Comparison of ENCODE assay signal across 8 cellular contexts in the genomic region with DNA sequence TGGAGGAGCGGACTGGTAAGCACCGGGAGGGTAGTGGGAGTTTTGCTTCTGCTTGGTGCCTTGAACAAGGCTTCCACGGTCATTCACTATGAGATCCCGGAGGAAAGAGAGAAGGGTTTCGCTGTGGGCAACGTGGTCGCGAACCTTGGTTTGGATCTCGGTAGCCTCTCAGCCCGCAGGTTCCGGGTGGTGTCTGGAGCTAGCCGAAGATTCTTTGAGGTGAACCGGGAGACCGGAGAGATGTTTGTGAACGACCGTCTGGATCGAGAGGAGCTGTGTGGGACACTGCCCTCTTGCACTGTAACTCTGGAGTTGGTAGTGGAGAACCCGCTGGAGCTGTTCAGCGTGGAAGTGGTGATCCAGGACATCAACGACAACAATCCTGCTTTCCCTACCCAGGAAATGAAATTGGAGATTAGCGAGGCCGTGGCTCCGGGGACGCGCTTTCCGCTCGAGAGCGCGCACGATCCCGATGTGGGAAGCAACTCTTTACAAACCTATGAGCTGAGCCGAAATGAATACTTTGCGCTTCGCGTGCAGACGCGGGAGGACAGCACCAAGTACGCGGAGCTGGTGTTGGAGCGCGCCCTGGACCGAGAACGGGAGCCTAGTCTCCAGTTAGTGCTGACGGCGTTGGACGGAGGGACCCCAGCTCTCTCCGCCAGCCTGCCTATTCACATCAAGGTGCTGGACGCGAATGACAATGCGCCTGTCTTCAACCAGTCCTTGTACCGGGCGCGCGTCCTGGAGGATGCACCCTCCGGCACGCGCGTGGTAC. TPM values are rescaled to one million over a fixed set of nuclear protein-coding genes. Genes with fewer than 3 reads are reported as not detected.
DNase-seq lines count a peak whose midpoint lies in the region; ATAC-seq and TF ChIP-seq lines count a peak whose summit lies in the region.

No MANE protein-coding gene starts in this region.

- H3K27ac Mint-ChIP-seq in WTC11 = peak overlapping the region; percentile 93

- H3K27me3 ChIP-seq in HUES64 (ENCODE audit: insufficient read depth, low read length) = peaks cover 19% of the 10 kb centered on the region
- H3K27me3 ChIP-seq in neuron (ENCODE audit: insufficient read depth, low read length) = no peaks in the 10 kb centered on the region

- H3K9me3 ChIP-seq in HUES64 (ENCODE audit: insufficient read depth, low read depth, low read length) (no peaks in the 10 kb centered on the region), neuron (ENCODE audit: low read length) (peaks cover 29% of the 10 kb centered on the region)

- CTCF ChIA-PET in WTC11 (lab: Charles Lee) = interaction anchor here (0.7 to 5.2 kb wide), 38 partner anchors 9 to 484 kb away, joined by 3 to 113 read pairs (median 8); partner anchors contain the start of genes DIAPH1, PCDHB14, PCDHB15 and PCDHB5

- 10% methylated on average over 58 of the region's 58 CpGs for WGBS in HUES64

- peaks cover 7% of the 10 kb centered on the region for H3K36me3 Mint-ChIP-seq in WTC11

- H3K36me3 ChIP-seq in HUES64 (ENCODE audit: insufficient read depth, low read length) (no peaks in the 10 kb centered on the region), neuron (ENCODE audit: insufficient read depth, low read length) (peaks cover 6% of the 10 kb centered on the region)

- peak overlapping the region; percentile 32; the same call in 1 of the 2 replicates for H3K9ac ChIP-seq in HUES64 (ENCODE audit: low read depth, low read length)

- ATAC-seq in GM21423 (IDR thresholded peaks at IDR 0.05; ENCODE audit: unreplicated experiment) = peak; percentile 16
- peak; percentile 6 for ATAC-seq in WTC11

- H3K9me3 Mint-ChIP-seq in WTC11 = peaks cover 2% of the 10 kb centered on the region; the same call in 1 of the 2 replicates

- POLR2A ChIA-PET in WTC11 (lab: Charles Lee) = interaction anchor here (0.9 to 1.4 kb wide), 3 partner anchors 9 to 36 kb away, joined by 3 to 4 read pairs (median 4); partner anchors contain the start of gene PCDHGC4

- H3K27ac ChIP-seq in HUES64 (ENCODE audit: low read depth, low read length) = no peak overlapping the region

- peaks cover 8% of the 10 kb centered on the region; the same call in 1 of the 2 replicates for H3K4me1 ChIP-seq in HUES64 (ENCODE audit: insufficient read depth, low read length)
- H3K4me1 ChIP-seq in neuron (ENCODE audit: insufficient read depth, low read length) = peaks cover 9% of the 10 kb centered on the region

- peaks cover 28% of the 10 kb centered on the region for H3K27me3 Mint-ChIP-seq in WTC11 (ENCODE audit: low read depth)

- peak; percentile 83 for DNase-seq in Daoy (ENCODE audit: low read depth)
- peak; percentile 64 for DNase-seq in WTC11 (ENCODE audit: low spot score)
- peak; percentile 84 for DNase-seq in fibroblast of villous mesenchyme (ENCODE audit: low read depth)
- DNase-seq in epidermal melanocyte (ENCODE audit: insufficient read length, low spot score) = no peak
- no peak for DNase-seq in activated CD4-positive, CD25-positive, alpha-beta regulatory T cell treated with anti-CD3 and anti-CD28 coated beads, Interleukin-2, amount 50 U/mL, for 72 hours

- H3K4me3 ChIP-seq in HUES64 (ENCODE audit: low read length) = peak overlapping the region; percentile 66
- H3K4me3 ChIP-seq in fibroblast of villous mesenchyme (ENCODE audit: low read depth, low read length) = peak overlapping the region; percentile 88
- peak overlapping the region; percentile 45 for H3K4me3 ChIP-seq in neuron (ENCODE audit: low read length)

- H3K4me3 Mint-ChIP-seq in WTC11 = peak overlapping the region; percentile 92

- TF ChIP-seq CTCF in WTC11 (IDR thresholded peaks at IDR 0.05) (no peak), fibroblast of villous mesenchyme (IDR thresholded peaks at IDR 0.05; ENCODE audit: insufficient read depth, low read depth, low read length) (no peak)

- H2AFZ ChIP-seq in neuron (ENCODE audit: low read depth, low read length) = no peak overlapping the region

- H3K4me1 Mint-ChIP-seq in WTC11 = peaks cover 37% of the 10 kb centered on the region

TF ChIP-seq in WTC11, 78 proteins besides CTCF, POLR2A, EP300 and RAD21 (continues in another document):
- no peak for TF ChIP-seq ZNF671 (CRISPR knock-in tag; IDR thresholded peaks at IDR 0.05)
- TF ChIP-seq, protein P1, sequence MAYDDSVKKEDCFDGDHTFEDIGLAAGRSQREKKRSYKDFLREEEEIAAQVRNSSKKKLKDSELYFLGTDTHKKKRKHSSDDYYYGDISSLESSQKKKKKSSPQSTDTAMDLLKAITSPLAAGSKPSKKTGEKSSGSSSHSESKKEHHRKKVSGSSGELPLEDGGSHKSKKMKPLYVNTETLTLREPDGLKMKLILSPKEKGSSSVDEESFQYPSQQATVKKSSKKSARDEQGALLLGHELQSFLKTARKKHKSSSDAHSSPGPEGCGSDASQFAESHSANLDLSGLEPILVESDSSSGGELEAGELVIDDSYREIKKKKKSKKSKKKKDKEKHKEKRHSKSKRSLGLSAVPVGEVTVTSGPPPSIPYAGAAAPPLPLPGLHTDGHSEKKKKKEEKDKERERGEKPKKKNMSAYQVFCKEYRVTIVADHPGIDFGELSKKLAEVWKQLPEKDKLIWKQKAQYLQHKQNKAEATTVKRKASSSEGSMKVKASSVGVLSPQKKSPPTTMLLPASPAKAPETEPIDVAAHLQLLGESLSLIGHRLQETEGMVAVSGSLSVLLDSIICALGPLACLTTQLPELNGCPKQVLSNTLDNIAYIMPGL (CRISPR knock-in tag; IDR thresholded peaks at IDR 0.05) = no peak
- TF ChIP-seq, protein P2, sequence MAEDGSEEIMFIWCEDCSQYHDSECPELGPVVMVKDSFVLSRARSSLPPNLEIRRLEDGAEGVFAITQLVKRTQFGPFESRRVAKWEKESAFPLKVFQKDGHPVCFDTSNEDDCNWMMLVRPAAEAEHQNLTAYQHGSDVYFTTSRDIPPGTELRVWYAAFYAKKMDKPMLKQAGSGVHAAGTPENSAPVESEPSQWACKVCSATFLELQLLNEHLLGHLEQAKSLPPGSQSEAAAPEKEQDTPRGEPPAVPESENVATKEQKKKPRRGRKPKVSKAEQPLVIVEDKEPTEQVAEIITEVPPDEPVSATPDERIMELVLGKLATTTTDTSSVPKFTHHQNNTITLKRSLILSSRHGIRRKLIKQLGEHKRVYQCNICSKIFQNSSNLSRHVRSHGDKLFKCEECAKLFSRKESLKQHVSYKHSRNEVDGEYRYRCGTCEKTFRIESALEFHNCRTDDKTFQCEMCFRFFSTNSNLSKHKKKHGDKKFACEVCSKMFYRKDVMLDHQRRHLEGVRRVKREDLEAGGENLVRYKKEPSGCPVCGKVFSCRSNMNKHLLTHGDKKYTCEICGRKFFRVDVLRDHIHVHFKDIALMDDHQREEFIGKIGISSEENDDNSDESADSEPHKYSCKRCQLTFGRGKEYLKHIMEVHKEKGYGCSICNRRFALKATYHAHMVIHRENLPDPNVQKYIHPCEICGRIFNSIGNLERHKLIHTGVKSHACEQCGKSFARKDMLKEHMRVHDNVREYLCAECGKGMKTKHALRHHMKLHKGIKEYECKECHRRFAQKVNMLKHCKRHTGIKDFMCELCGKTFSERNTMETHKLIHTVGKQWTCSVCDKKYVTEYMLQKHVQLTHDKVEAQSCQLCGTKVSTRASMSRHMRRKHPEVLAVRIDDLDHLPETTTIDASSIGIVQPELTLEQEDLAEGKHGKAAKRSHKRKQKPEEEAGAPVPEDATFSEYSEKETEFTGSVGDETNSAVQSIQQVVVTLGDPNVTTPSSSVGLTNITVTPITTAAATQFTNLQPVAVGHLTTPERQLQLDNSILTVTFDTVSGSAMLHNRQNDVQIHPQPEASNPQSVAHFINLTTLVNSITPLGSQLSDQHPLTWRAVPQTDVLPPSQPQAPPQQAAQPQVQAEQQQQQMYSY (CRISPR knock-in tag; IDR thresholded peaks at IDR 0.05) = no peak

RNA-seq across cellular contexts. Expression of gene PCDHGC3, which starts 0.6 kb away (rescaled TPM):
- 37.0 and 41.5 TPM in 2 replicates for total RNA-seq in Daoy (2014; rRNA removed; shearing (Covaris generic))
- 34.6 TPM for polyA plus RNA-seq in HUES64 (2013, experiment 1 of 2)
- 46.7 TPM for polyA plus RNA-seq in HUES64 (2013, experiment 2 of 2)
- 28.1 to 29.4 TPM (median 29.1 TPM) in 3 replicates for total RNA-seq in WTC11 (2021)
- 35.4 and 36.3 TPM in 2 replicates for total RNA-seq in fibroblast of villous mesenchyme

RNA-seq across cellular contexts. Expression of gene PCDHGC4, which starts 8.5 kb away (rescaled TPM):
- 0.18 and 0.23 TPM in 2 replicates for total RNA-seq in Daoy (2014; rRNA removed; shearing (Covaris generic))
- 16.4 TPM for polyA plus RNA-seq in HUES64 (2013, experiment 1 of 2)
- polyA plus RNA-seq in HUES64 (2013, experiment 2 of 2) = 20.7 TPM
- total RNA-seq in WTC11 (2021) (4.5 to 6.1 TPM (median 5.1 TPM) in 3 replicates), fibroblast of villous mesenchyme (2.6 and 2.9 TPM in 2 replicates)

RNA-seq across cellular contexts. Expression of gene PCDHGC5, which starts 12.6 kb away (rescaled TPM):
- total RNA-seq in Daoy (2014; rRNA removed; shearing (Covaris generic)) = 0.06 and 0.09 TPM in 2 replicates
- polyA plus RNA-seq in HUES64 (2013, experiment 1 of 2) = 1.1 TPM
- polyA plus RNA-seq in HUES64 (2013, experiment 2 of 2) = 1.1 TPM
- total RNA-seq in WTC11 (2021) (1.1 to 1.5 TPM (median 1.1 TPM) in 3 replicates), fibroblast of villous mesenchyme (2.6 TPM in 2 replicates)

RNA-seq across cellular contexts. Expression of gene PCDHGA12, which starts 46.0 kb away (rescaled TPM):
- not detected in 2 replicates for total RNA-seq in Daoy (2014; rRNA removed; shearing (Covaris generic))
- polyA plus RNA-seq in HUES64 (2013, experiment 1 of 2) = not detected
- 0.13 TPM for polyA plus RNA-seq in HUES64 (2013, experiment 2 of 2)
- 1.6 to 2.1 TPM (median 1.9 TPM) in 3 replicates for total RNA-seq in WTC11 (2021)
- 15.5 and 18.7 TPM in 2 replicates for total RNA-seq in fibroblast of villous mesenchyme

RNA-seq across cellular contexts. Expression of gene PCDHGA11, which starts 55.5 kb away (rescaled TPM):
- 15.0 TPM in 2 replicates for total RNA-seq in Daoy (2014; rRNA removed; shearing (Covaris generic))
- polyA plus RNA-seq in HUES64 (2013, experiment 1 of 2) = 0.90 TPM
- polyA plus RNA-seq in HUES64 (2013, experiment 2 of 2) = 1.0 TPM
- total RNA-seq in WTC11 (2021) = 7.0 to 8.4 TPM (median 7.1 TPM) in 3 replicates
- total RNA-seq in fibroblast of villous mesenchyme = 11.0 and 15.5 TPM in 2 replicates

Comparison
In these comparisons a context has a peak if more than half of its experiments do, and no peak if none do; other contexts are left out.
1. DNase-seq: peak in Daoy (single experiment), WTC11 (single experiment) and fibroblast of villous mesenchyme (single experiment); none in epidermal melanocyte (single experiment) and activated CD4-positive, CD25-positive, alpha-beta regulatory T cell treated with anti-CD3 and anti-CD28 coated beads, Interleukin-2, amount 50 U/mL, for 72 hours (single experiment).
2. Peak in every context shown above with its lines, with median percentiles within 50 percentile points of each other: H3K4me3 ChIP-seq.